ENCODE assay signal across 8 cellular contexts in the genomic region with DNA sequence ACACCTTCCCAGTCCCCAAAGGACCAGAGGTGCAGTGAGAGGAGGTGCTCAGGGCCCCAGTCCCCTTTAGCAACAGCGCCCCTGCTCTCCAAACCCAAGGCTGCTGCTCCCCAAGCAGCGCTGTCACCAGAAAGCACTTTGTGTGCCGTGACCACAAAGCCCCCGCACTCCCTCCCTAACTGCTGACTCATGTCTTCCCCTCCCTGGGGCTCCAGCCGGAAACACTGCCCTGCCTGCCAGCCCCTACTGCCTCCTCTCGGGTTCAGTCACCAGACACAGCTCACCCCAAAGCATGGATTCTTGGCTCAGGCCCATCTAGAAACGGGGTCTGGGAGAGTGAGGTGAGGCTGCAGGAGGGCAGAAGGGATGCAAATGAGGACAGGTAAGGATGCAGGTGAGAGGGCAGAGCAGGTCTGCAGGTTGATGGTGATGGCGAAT.
DNase-seq lines count a peak whose midpoint lies in the region; ATAC-seq lines count a peak whose summit lies in the region.

No MANE protein-coding gene starts in this region.

- H3K9ac ChIP-seq in adipocyte (ENCODE audit: low read length) = peak overlapping the region; percentile 51

- H3K4me1 ChIP-seq in adipocyte (ENCODE audit: control insufficient read depth, insufficient read depth, low read length) = peaks cover 8% of the 10 kb centered on the region

- peaks cover 44% of the 10 kb centered on the region for H3K36me3 ChIP-seq in adipocyte (ENCODE audit: control insufficient read depth, insufficient read depth, low read length, severe bottlenecking)

- peak overlapping the region; percentile 27 for H3K4me3 ChIP-seq in adipocyte (ENCODE audit: low read length)

- DNase-seq in T-helper 2 cell (peak; percentile 56 to 98 (median 83)), adipocyte (ENCODE audit: low read depth) (peak; percentile 82), islet precursor cell (peak; percentile 90)
- DNase-seq in stimulated activated CD8-positive, alpha-beta memory T cell treated with anti-CD3 and anti-CD28 coated beads, Interleukin-12 subunit alpha, Interleukin-12 subunit beta, amount 100 ng/mL, for 4 hours (ENCODE audit: low read depth) = peak; percentile 86

- H3K9me3 ChIP-seq in adipocyte (ENCODE audit: control insufficient read depth, low read length) = no peaks in the 10 kb centered on the region

- no peaks in the 10 kb centered on the region for H3K27me3 ChIP-seq in adipocyte (replicated peaks; ENCODE audit: control insufficient read depth, insufficient read depth, low read length)

- peak; percentile 53 for ATAC-seq in GM18517 (IDR thresholded peaks at IDR 0.05; ENCODE audit: unreplicated experiment)
- peak; percentile 57 for ATAC-seq in HG03432 (IDR thresholded peaks at IDR 0.05; ENCODE audit: unreplicated experiment)
- no peak for ATAC-seq in HG02840 (IDR thresholded peaks at IDR 0.05; ENCODE audit: low FRiP score, unreplicated experiment)
- no peak for ATAC-seq in HG02763 (IDR thresholded peaks at IDR 0.05; ENCODE audit: unreplicated experiment)

Comparison
In these comparisons a context has a peak if more than half of its experiments do, and no peak if none do; other contexts are left out.
1. ATAC-seq: peak in GM18517 (single experiment) and HG03432 (single experiment); none in HG02840 (single experiment) and HG02763 (single experiment).
2. Peak in every context shown above with its lines, with median percentiles within 50 percentile points of each other: DNase-seq.